In genomic region chr6:107735906-107736635, GRCh38 we compare ENCODE assay signal across 15 cellular contexts.
DNase-seq lines count a peak whose midpoint lies in the region; ATAC-seq and TF ChIP-seq lines count a peak whose summit lies in the region.
"Had no signal": no experiment of that assay in that cellular context is flagged by ENCODE, and none has a peak within 500 bp of the region (broad histone marks: within the 10 kb centered on the region; RNA-seq: fewer than 3 reads in every experiment).

No MANE protein-coding gene starts in this region.

- ATAC-seq in HG02798 (IDR thresholded peaks at IDR 0.05; ENCODE audit: poor library complexity, unreplicated experiment): no peak

- peaks cover 46% of the 10 kb centered on the region for H3K36me3 Mint-ChIP-seq in activated CD4-positive, alpha-beta T cell treated with anti-CD3 and anti-CD28 coated beads, Interleukin-2, amount 10 ng/mL, durations not matched to agents 7 days and 5 days (ENCODE audit: low read depth)
- H3K36me3 Mint-ChIP-seq: type B pancreatic cell had no signal

- H3K4me3 Mint-ChIP-seq in activated CD4-positive, alpha-beta T cell treated with anti-CD3 and anti-CD28 coated beads, Interleukin-2, amount 10 ng/mL, durations not matched to agents 7 days and 5 days: peak overlapping the region; percentile 57
- H3K4me3 Mint-ChIP-seq: type B pancreatic cell had no signal

- TF ChIP-seq CTCF in colonic mucosa (IDR thresholded peaks at IDR 0.05) (no peak), tibial nerve (IDR thresholded peaks at IDR 0.05) (no peak)

- 48% methylated on average over 11 of the region's 11 CpGs for WGBS in thymus
- WGBS in tibial nerve, 2 donors: 76 to 80% methylated on average over 11 of the region's 11 CpGs

- peaks cover 90% of the 10 kb centered on the region for H3K4me1 Mint-ChIP-seq in activated CD4-positive, alpha-beta T cell treated with anti-CD3 and anti-CD28 coated beads, Interleukin-2, amount 10 ng/mL, durations not matched to agents 7 days and 5 days

- POLR2A ChIA-PET in activated CD4-positive, alpha-beta T cell treated with anti-CD3 and anti-CD28 coated beads, Interleukin-2, amount 10 ng/mL, durations not matched to agents 7 days and 5 days (lab: Charles Lee): no interaction called here

- H3K27ac Mint-ChIP-seq in activated CD4-positive, alpha-beta T cell treated with anti-CD3 and anti-CD28 coated beads, Interleukin-2, amount 10 ng/mL, durations not matched to agents 7 days and 5 days: peak overlapping the region; percentile 96
- H3K27ac Mint-ChIP-seq: type B pancreatic cell had no signal

- H3K27ac ChIP-seq in colonic mucosa (peak overlapping the region; percentile 9), thymus (ENCODE audit: low read depth) (peak overlapping the region; percentile 72), tibial nerve (no peak overlapping the region)
- H3K27ac ChIP-seq: lower lobe of right lung, neutrophil had no signal

- H3K9me3 ChIP-seq in colonic mucosa: no peaks in the 10 kb centered on the region
- H3K9me3 ChIP-seq in thymus (ENCODE audit: control insufficient read depth): no peaks in the 10 kb centered on the region
- no peaks in the 10 kb centered on the region for H3K9me3 ChIP-seq in tibial nerve
- H3K9me3 ChIP-seq: lower lobe of right lung, neutrophil had no signal

- H3K4me3 ChIP-seq in colonic mucosa (no peak overlapping the region), thymus (ENCODE audit: low read length) (no peak overlapping the region), tibial nerve (no peak overlapping the region)
- H3K4me3 ChIP-seq: lower lobe of right lung had no signal

- peaks cover 3% of the 10 kb centered on the region for H3K9me3 Mint-ChIP-seq in activated CD4-positive, alpha-beta T cell treated with anti-CD3 and anti-CD28 coated beads, Interleukin-2, amount 10 ng/mL, durations not matched to agents 7 days and 5 days

- CTCF ChIA-PET in activated CD4-positive, alpha-beta T cell treated with anti-CD3 and anti-CD28 coated beads, Interleukin-2, amount 10 ng/mL, durations not matched to agents 7 days and 5 days (lab: Charles Lee): interaction anchor here (0.6 to 2.2 kb wide), 4 partner anchors 8 to 51 kb away, joined by 4 to 8 read pairs (median 6); no protein-coding TSS in a partner anchor

- no peak overlapping the region for H3K9ac ChIP-seq in colonic mucosa (ENCODE audit: low read depth in 2 of 2, low read length in 2 of 2)

- no peaks in the 10 kb centered on the region for H3K27me3 Mint-ChIP-seq in activated CD4-positive, alpha-beta T cell treated with anti-CD3 and anti-CD28 coated beads, Interleukin-2, amount 10 ng/mL, durations not matched to agents 7 days and 5 days

- intact Hi-C loops in colonic mucosa (cut with DNase I): no loop called here

- DNase-seq in activated CD4-positive, alpha-beta T cell treated with anti-CD3 and anti-CD28 coated beads, Interleukin-2, amount 10 ng/mL, durations not matched to agents 7 days and 5 days: peak; percentile 38
- no peak for DNase-seq in activated CD4-positive, alpha-beta T cell treated with anti-CD3 and anti-CD28 coated beads, Interleukin-2, amount 50 U/mL, for 1 hour
- DNase-seq in OCI-M1 (lab: John Stamatoyannopoulos, UW): peak; percentile 47
- no peak for DNase-seq in colonic mucosa
- DNase-seq in tibial nerve (ENCODE audit: low spot score in 2 of 2): no peak
- DNase-seq in NK-92 treated with Interleukin-12 subunit alpha and Interleukin-12 subunit beta, amount 100 ng/mL, for 24 hours (lab: John Stamatoyannopoulos, UW): no peak
- DNase-seq: GOT3, lower lobe of right lung, NCI-H1436 treated with DMSO at 0.1 percent for 48 hours, NCI-H526 treated with DMSO at 0.1 percent for 48 hours, Right ventricle myocardium superior had no signal

- H3K27me3 ChIP-seq in colonic mucosa (no peaks in the 10 kb centered on the region), thymus (ENCODE audit: control insufficient read depth, insufficient read depth) (no peaks in the 10 kb centered on the region), tibial nerve (no peaks in the 10 kb centered on the region)

- H3K36me3 ChIP-seq in colonic mucosa (no peaks in the 10 kb centered on the region), thymus (ENCODE audit: control insufficient read depth, insufficient read depth) (no peaks in the 10 kb centered on the region), tibial nerve (peaks cover 0 to 2% (median 0%) of the 10 kb centered on the region in 3 donors)
- H3K36me3 ChIP-seq: lower lobe of right lung, neutrophil had no signal

- no peak for TF ChIP-seq EP300 in tibial nerve (IDR thresholded peaks at IDR 0.05)

- peaks cover 9% of the 10 kb centered on the region for H3K4me1 ChIP-seq in colonic mucosa
- H3K4me1 ChIP-seq in thymus (ENCODE audit: control insufficient read depth, insufficient read depth, low read length): peaks cover 62% of the 10 kb centered on the region
- peaks cover 0 to 4% (median 0%) of the 10 kb centered on the region in 4 donors for H3K4me1 ChIP-seq in tibial nerve
- H3K4me1 ChIP-seq: lower lobe of right lung had no signal

- TF ChIP-seq POLR2A in tibial nerve (IDR thresholded peaks at IDR 0.05): no peak

Comparison
In these comparisons a context has a peak if more than half of its experiments do, and no peak if none do; other contexts are left out.
1. DNase-seq: peak in activated CD4-positive, alpha-beta T cell treated with anti-CD3 and anti-CD28 coated beads, Interleukin-2, amount 10 ng/mL, durations not matched to agents 7 days and 5 days (single experiment) and OCI-M1 (single experiment); none in activated CD4-positive, alpha-beta T cell treated with anti-CD3 and anti-CD28 coated beads, Interleukin-2, amount 50 U/mL, for 1 hour (single experiment), colonic mucosa (single experiment), tibial nerve (0 of 2) and NK-92 treated with Interleukin-12 subunit alpha and Interleukin-12 subunit beta, amount 100 ng/mL, for 24 hours (single experiment).
2. H3K27ac ChIP-seq: peak in colonic mucosa (single experiment) and thymus (single experiment); none in tibial nerve (0 of 4).